Comparison of ENCODE assay signal across 9 cellular contexts in the genomic region with DNA sequence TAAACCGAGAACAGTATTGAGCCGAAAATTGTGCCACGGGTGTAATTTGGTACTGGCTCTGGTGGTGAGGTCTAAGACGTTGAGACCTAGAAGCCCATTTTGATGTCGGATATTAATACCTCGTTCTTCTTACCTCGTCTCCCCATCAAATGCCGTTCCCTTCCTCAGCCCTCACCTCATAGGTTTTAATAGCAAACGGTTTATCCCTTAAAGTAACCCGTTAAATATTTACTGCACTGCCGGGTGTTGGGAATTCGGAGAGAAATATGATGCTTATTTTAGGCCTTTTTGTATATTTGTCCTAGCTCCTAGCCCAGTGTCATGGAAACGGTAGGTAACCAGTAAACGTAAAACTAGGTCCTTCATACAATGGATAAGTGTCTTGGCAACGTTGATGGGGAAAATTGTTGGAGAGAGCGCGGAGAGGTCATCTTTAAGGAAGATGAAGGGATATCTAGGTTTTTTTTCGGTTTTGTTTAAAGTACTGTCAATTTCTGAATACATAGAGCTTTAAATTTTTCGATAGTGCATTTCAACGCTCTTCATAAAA. TPM values are rescaled to one million over a fixed set of nuclear protein-coding genes. Genes with fewer than 3 reads are reported as not detected.
DNase-seq lines count a peak whose midpoint lies in the region; ATAC-seq, FAIRE-seq and TF ChIP-seq lines count a peak whose summit lies in the region.
"Had no signal": no experiment of that assay in that cellular context is flagged by ENCODE, and none has a peak within 500 bp of the region (broad histone marks: within the 10 kb centered on the region; RNA-seq: fewer than 3 reads in every experiment).

No MANE protein-coding gene starts in this region.

- 0 out of 2 replicates have a peak, but pooled peaks cover 2% of the 10 kb centered on the region for H3K4me1 ChIP-seq in IMR-90 (ENCODE audit: control insufficient read depth, insufficient read depth, low read length)
- peaks cover 4% of the 10 kb centered on the region; the same call in 1 of the 2 replicates for H3K4me1 ChIP-seq in GM12878 (ENCODE audit: control insufficient read depth, insufficient read depth, low read length)
- peaks cover 39% of the 10 kb centered on the region for H3K4me1 ChIP-seq in HepG2 (ENCODE audit: insufficient read depth, low read length)

- peak overlapping the region; percentile 89 for H3K23ac ChIP-seq in IMR-90 (ENCODE audit: low read depth, low read length)

- H3K4me3 ChIP-seq in AG04449 (ENCODE audit: low read depth, low read length) = peak overlapping the region; percentile 77
- peak overlapping the region; percentile 89 for H3K4me3 ChIP-seq in IMR-90 (ENCODE audit: insufficient read depth, low read depth, low read length)
- H3K4me3 ChIP-seq in GM12878 = peak overlapping the region; percentile 85
- H3K4me3 ChIP-seq in HepG2 (replicated peaks in 1 of 3; ENCODE audit: insufficient read depth in 1 of 3, low read depth in 2 of 3, low read length in 3 of 3) = peak overlapping the region; percentile 74 to 92 (median 90)

- H3K9me3 ChIP-seq in IMR-90 (ENCODE audit: control insufficient read depth, insufficient read depth, low read length) = no peaks in the 10 kb centered on the region
- no peaks in the 10 kb centered on the region for H3K9me3 ChIP-seq in GM12878 (replicated peaks; ENCODE audit: control insufficient read depth, insufficient read depth, low read length)
- no peaks in the 10 kb centered on the region for H3K9me3 ChIP-seq in HepG2 (ENCODE audit: low read length)
- H3K9me3 ChIP-seq in T-helper 17 cell (ENCODE audit: control insufficient read depth, low read length, poor library complexity, severe bottlenecking) = no peaks in the 10 kb centered on the region

- peak overlapping the region; percentile 100 for H3K4me2 ChIP-seq in IMR-90 (ENCODE audit: low read depth, low read length)
- peak overlapping the region; percentile 83 for H3K4me2 ChIP-seq in GM12878 (ENCODE audit: control insufficient read depth, insufficient read depth)
- H3K4me2 ChIP-seq in HepG2 (ENCODE audit: low read depth, low read length) = peak overlapping the region; percentile 72

- DNase-seq in AG04449 (ENCODE audit: low read depth, low spot score) = no peak
- DNase-seq in IMR-90 = peak; percentile 28
- DNase-seq in GM12878 (ENCODE audit: low read depth, low spot score) = no peak
- no peak for DNase-seq in HepG2 (ENCODE audit: low spot score)
- no peak for DNase-seq in RPMI8226
- no peak for DNase-seq in T-helper 17 cell

- ATAC-seq in IMR-90 (ENCODE audit: low read depth) (no peak; the same call in 1 of the 2 replicates), GM12878 (0 out of 3 replicates have a peak, but pooled peaks have one; percentile 3), HepG2 (no peak), T-helper 17 cell (no peak), GM18511 (IDR thresholded peaks at IDR 0.05; ENCODE audit: unreplicated experiment) (no peak)
- no peak for ATAC-seq in activated T-helper 17 cell treated with anti-CD3 and anti-CD28 coated beads, Interleukin-2, amount 50 U/mL, for 72 hours (replicated peaks)

- peak overlapping the region; percentile 87 for H4K91ac ChIP-seq in IMR-90 (ENCODE audit: insufficient read depth, low read depth, low read length)

- peak overlapping the region; percentile 96 for H3K56ac ChIP-seq in IMR-90 (ENCODE audit: extremely low read depth, insufficient read depth, low read length)

- TF ChIP-seq POLR2A in IMR-90 (IDR thresholded peaks at IDR 0.05; ENCODE audit: low read depth, low read length) (peak; percentile 41; the same call in 1 of the 2 replicates), GM12878 (IDR thresholded peaks at IDR 0.05; ENCODE audit: low read depth, low read length) (no peak), HepG2 (IDR thresholded peaks at IDR 0.05; ENCODE audit: insufficient read depth in 1 of 2, low read depth in 2 of 2, low read length in 2 of 2) (no peak)

- H2BK5ac ChIP-seq in IMR-90 (ENCODE audit: low read depth, low read length, poor library complexity, severe bottlenecking) = peak overlapping the region; percentile 96

- H2BK20ac ChIP-seq in IMR-90 (ENCODE audit: low read depth, low read length) = no peak overlapping the region

- H2BK15ac ChIP-seq in IMR-90 (ENCODE audit: low read depth, low read length) = no peak overlapping the region

- CTCF ChIA-PET in AG04449 (lab: Yijun Ruan, JAX) = interaction anchor here (0.6 to 2.2 kb wide), 5 partner anchors 11 to 735 kb away, joined by 3 to 9 read pairs (median 5); no protein-coding TSS in a partner anchor
- CTCF ChIA-PET in IMR-90 (lab: Yijun Ruan, JAX) = no interaction called here
- CTCF ChIA-PET in GM12878 (lab: Yijun Ruan, JAX) = interaction anchor here (0.7 to 2.3 kb wide), 4 partner anchors 11 to 757 kb away, joined by 3 to 12 read pairs (median 3); no protein-coding TSS in a partner anchor
- CTCF ChIA-PET in HepG2 (lab: Yijun Ruan, JAX; ENCODE audit: low intra/inter-chr PET ratio, low total read pairs) = no interaction called here

- peaks cover 4 to 28% of the 10 kb centered on the region in 2 experiments for H3K79me1 ChIP-seq in IMR-90 (ENCODE audit: low read depth in 1 of 2, low read length in 2 of 2)

- no peak overlapping the region; the same call in 1 of the 2 replicates for H2AK5ac ChIP-seq in IMR-90 (ENCODE audit: low read depth, low read length)

- TF ChIP-seq CTCF in AG04449 (IDR thresholded peaks at IDR 0.05; ENCODE audit: insufficient read depth, low read length, missing control alignments) (no peak), IMR-90 (conservative IDR thresholded peaks at IDR 0.05; ENCODE audit: low read depth, low read length) (no peak), GM12878 (IDR thresholded peaks at IDR 0.05 in 2 of 3, conservative IDR thresholded peaks at IDR 0.05 in 1 of 3; ENCODE audit: control insufficient read depth in 2 of 3, extremely low read depth in 1 of 3, insufficient read depth in 1 of 3, low read depth in 3 of 3, low read length in 3 of 3) (no peak), HepG2 (CRISPR knock-in tag; IDR thresholded peaks at IDR 0.05) (no peak)

- in situ Hi-C loops in IMR-90 (cut with MboI; ENCODE audit: low sequenced_read_pairs) = no loop called here
- in situ Hi-C loops in GM12878 (cut with MboI) = no loop called here
- in situ Hi-C loops in HepG2 (cut with HindIII; ENCODE audit: extremely low pct_ligation_motif_present, low pct_unique_long_range_greater_than_20kb) = no loop called here

- H3K9me1 ChIP-seq in IMR-90 (ENCODE audit: insufficient read depth, low read length) = peaks cover 3% of the 10 kb centered on the region; the same call in 1 of the 2 replicates

- peak overlapping the region; percentile 97 for H2AK9ac ChIP-seq in IMR-90 (replicated peaks; ENCODE audit: low read depth, low read length, poor library complexity)

- H2AFZ ChIP-seq in IMR-90 (replicated peaks; ENCODE audit: low read length, poor library complexity) = peak overlapping the region; percentile 97
- no peak overlapping the region; the same call in 1 of the 2 replicates for H2AFZ ChIP-seq in GM12878 (ENCODE audit: control insufficient read depth, low read depth, low read length)
- H2AFZ ChIP-seq in HepG2 (ENCODE audit: low read length) = no peak overlapping the region

- SMC1A ChIA-PET in GM12878 (lab: Charles Lee; ENCODE audit: uncharacterized antibody, unreplicated experiment) = interaction anchor here (1.0 to 1.6 kb wide), 5 partner anchors 8 to 324 kb away, joined by 3 to 8 read pairs (median 4); no protein-coding TSS in a partner anchor

- peak overlapping the region; percentile 95 to 97 for H4K8ac ChIP-seq in IMR-90 (ENCODE audit: low read depth in 2 of 2, low read length in 2 of 2)

- H2BK120ac ChIP-seq in IMR-90 (ENCODE audit: low read depth, low read length) = no peak overlapping the region

- H3K27me3 Mint-ChIP-seq in activated T-helper 17 cell treated with anti-CD3 and anti-CD28 coated beads, Interleukin-2, amount 50 U/mL, for 72 hours = no peaks in the 10 kb centered on the region
- H3K27me3 Mint-ChIP-seq in T-helper 17 cell = no peaks in the 10 kb centered on the region
- H3K27me3 Mint-ChIP-seq: activated naive CD8-positive, alpha-beta T cell had no signal

- BruUV-seq in IMR-90 (replicated peaks; lab: Mats Ljungman, UMichigan) (TSS peak; percentile 58), GM12878 (replicated peaks; lab: Mats Ljungman, UMichigan) (TSS peak; percentile 90), HepG2 (replicated peaks; lab: Mats Ljungman, UMichigan) (TSS peak; percentile 82)

- RAD21 ChIA-PET in GM12878 (lab: Charles Lee; ENCODE audit: unreplicated experiment) = interaction anchor here (1.5 kb wide), 1 partner anchor 10 kb away, joined by 4 read pairs; no protein-coding TSS in a partner anchor

- peak overlapping the region; percentile 92 for H4K5ac ChIP-seq in IMR-90 (ENCODE audit: low read depth, low read length)

- intact Hi-C loops in IMR-90 (cut with micrococcal nuclease) = loop anchor here (10.0 kb wide), 1 partner anchor 1085 kb away; no protein-coding TSS in a partner anchor
- intact Hi-C loops in GM12878 (cut with micrococcal nuclease; ENCODE audit: unreplicated experiment) = no loop called here
- intact Hi-C loops in HepG2 (cut with micrococcal nuclease; ENCODE audit: unreplicated experiment) = no loop called here

- dilution Hi-C loops in IMR-90 (cut with HindIII; ENCODE audit: low sequenced_read_pairs, unreplicated experiment) = no loop called here

- TF ChIP-seq RAD21 in IMR-90 (IDR thresholded peaks at IDR 0.05; ENCODE audit: low read length) = no peak
- no peak for TF ChIP-seq RAD21 in GM12878 (IDR thresholded peaks at IDR 0.05; ENCODE audit: insufficient read depth, low read depth, low read length)
- TF ChIP-seq RAD21 in HepG2 (CRISPR knock-in tag; IDR thresholded peaks at IDR 0.05) = no peak

- no peaks in the 10 kb centered on the region for H3K9me3 Mint-ChIP-seq in activated T-helper 17 cell treated with anti-CD3 and anti-CD28 coated beads, Interleukin-2, amount 50 U/mL, for 72 hours

- peak overlapping the region; percentile 99 for H3K9ac ChIP-seq in IMR-90 (ENCODE audit: low read depth, low read length)
- H3K9ac ChIP-seq in GM12878 (ENCODE audit: control insufficient read depth, insufficient read depth, low read length) = peak overlapping the region; percentile 90
- peak overlapping the region; percentile 99 for H3K9ac ChIP-seq in HepG2 (ENCODE audit: insufficient read depth, low read depth, low read length)

- peaks cover 16% of the 10 kb centered on the region for H3K4me1 Mint-ChIP-seq in activated T-helper 17 cell treated with anti-CD3 and anti-CD28 coated beads, Interleukin-2, amount 50 U/mL, for 72 hours
- peaks cover 16% of the 10 kb centered on the region for H3K4me1 Mint-ChIP-seq in T-helper 17 cell

- H3K4me3 Mint-ChIP-seq in activated T-helper 17 cell treated with anti-CD3 and anti-CD28 coated beads, Interleukin-2, amount 50 U/mL, for 72 hours = no peak overlapping the region
- no peak overlapping the region for H3K4me3 Mint-ChIP-seq in T-helper 17 cell
- H3K4me3 Mint-ChIP-seq: activated naive CD8-positive, alpha-beta T cell had no signal

- peaks cover 24% of the 10 kb centered on the region; the same call in 1 of the 2 replicates for H4K20me1 ChIP-seq in IMR-90 (ENCODE audit: insufficient read depth, low read length)
- H4K20me1 ChIP-seq in GM12878 (ENCODE audit: control insufficient read depth, insufficient read depth) = no peaks in the 10 kb centered on the region; the same call in 1 of the 2 replicates
- H4K20me1 ChIP-seq in HepG2 (ENCODE audit: insufficient read depth, low read length) = peaks cover 37% of the 10 kb centered on the region

- H3K14ac ChIP-seq in IMR-90 (replicated peaks; ENCODE audit: low read depth, low read length) = peak overlapping the region; percentile 99

- no peaks in the 10 kb centered on the region for H3K27me3 ChIP-seq in IMR-90 (ENCODE audit: control insufficient read depth, insufficient read depth, low read length)
- no peaks in the 10 kb centered on the region for H3K27me3 ChIP-seq in GM12878 (replicated peaks in 1 of 2; ENCODE audit: control insufficient read depth in 2 of 2, insufficient read depth in 2 of 2, low read length in 1 of 2)
- H3K27me3 ChIP-seq in HepG2 (ENCODE audit: control insufficient read depth in 1 of 2, insufficient read depth in 2 of 2, low read length in 2 of 2) = no peaks in the 10 kb centered on the region; a peak in 1 of 5 replicates

- POLR2A ChIA-PET in AG04449 (lab: Yijun Ruan, JAX) = no interaction called here
- POLR2A ChIA-PET in IMR-90 (lab: Charles Lee; ENCODE audit: unreplicated experiment) = no interaction called here
- POLR2A ChIA-PET in GM12878 (lab: Charles Lee) = interaction anchor here (3.2 kb wide), 1 partner anchor 11 kb away, joined by 17 read pairs; no protein-coding TSS in a partner anchor
- POLR2A ChIA-PET in HepG2 (lab: Yijun Ruan, JAX) = interaction anchor here (1.1 to 3.1 kb wide), 3 partner anchors 10 to 1089 kb away, joined by 3 to 12 read pairs (median 4); no protein-coding TSS in a partner anchor

- FAIRE-seq in GM12878 (lab: Jason Lieb, UNC) (no peak), HepG2 (lab: Jason Lieb, UNC) (no peak)

- peaks cover 60% of the 10 kb centered on the region for H3K79me2 ChIP-seq in GM12878 (ENCODE audit: control insufficient read depth, insufficient read depth, low read length)
- H3K79me2 ChIP-seq in HepG2 (ENCODE audit: insufficient read depth, low read length) = peaks cover 63% of the 10 kb centered on the region

- no peak overlapping the region for H3K27ac Mint-ChIP-seq in activated T-helper 17 cell treated with anti-CD3 and anti-CD28 coated beads, Interleukin-2, amount 50 U/mL, for 72 hours
- H3K27ac Mint-ChIP-seq in T-helper 17 cell = no peak overlapping the region
- H3K27ac Mint-ChIP-seq: activated naive CD8-positive, alpha-beta T cell had no signal

- H3K27ac ChIP-seq in IMR-90 (ENCODE audit: insufficient read depth, low read length) (peak overlapping the region; percentile 98), GM12878 (ENCODE audit: control insufficient read depth, insufficient read depth) (peak overlapping the region; percentile 94), HepG2 (ENCODE audit: extremely low read length, insufficient read depth, low read length) (peak overlapping the region; percentile 95)

- H3K36me3 ChIP-seq in IMR-90 (ENCODE audit: control insufficient read depth, insufficient read depth, low read length) (peaks cover 7% of the 10 kb centered on the region), GM12878 (ENCODE audit: control insufficient read depth in 2 of 2, insufficient read depth in 2 of 2, low read length in 1 of 2) (peaks cover 0 to 19% of the 10 kb centered on the region in 2 experiments; a peak in 3 of 4 replicates), HepG2 (replicated peaks in 1 of 2; ENCODE audit: control insufficient read depth in 1 of 2, insufficient read depth in 2 of 2, low read length in 2 of 2) (peaks cover 0 to 4% of the 10 kb centered on the region in 2 experiments; a peak in 4 of 5 replicates)

- H3K4ac ChIP-seq in IMR-90 (ENCODE audit: low read depth, low read length) = peak overlapping the region; percentile 96

- WGBS in IMR-90 (ENCODE audit: extremely low coverage in 2 of 2, insufficient read length in 1 of 2), 2 experiments = 0% methylated on average over 1 of the region's 20 CpGs; no CpG with 5 or more reads in 1 of the 2 experiments
- WGBS in GM12878 (ENCODE audit: insufficient coverage, insufficient replicate concordance, low lambda C conversion rate, missing lambda C conversion rate) = 17% methylated on average over 20 of the region's 20 CpGs
- 3% methylated on average over 20 of the region's 20 CpGs for WGBS in HepG2 (ENCODE audit: low lambda C conversion rate)

- peaks cover 35% of the 10 kb centered on the region for H3K36me3 Mint-ChIP-seq in activated T-helper 17 cell treated with anti-CD3 and anti-CD28 coated beads, Interleukin-2, amount 50 U/mL, for 72 hours (ENCODE audit: low read depth)
- H3K36me3 Mint-ChIP-seq in T-helper 17 cell (ENCODE audit: low read depth) = no peaks in the 10 kb centered on the region

- H3K18ac ChIP-seq in IMR-90 (ENCODE audit: low read depth, low read length) = peak overlapping the region; percentile 91; the same call in 1 of the 2 replicates

- no peak for TF ChIP-seq EP300 in GM12878 (IDR thresholded peaks at IDR 0.05; ENCODE audit: borderline replicate concordance in 1 of 2, control insufficient read depth in 1 of 2, low read depth in 2 of 2, low read length in 2 of 2)
- TF ChIP-seq EP300 in HepG2 (IDR thresholded peaks at IDR 0.05; ENCODE audit: low read depth in 2 of 2, low read length in 2 of 2) = no peak
- no peak for TF ChIP-seq EP300 in HepG2 (CRISPR knock-in tag; IDR thresholded peaks at IDR 0.05; ENCODE audit: borderline replicate concordance)

RNA-seq across cellular contexts. Expression of gene C11orf58, which starts 1.0 kb away (rescaled TPM):
- total RNA-seq in IMR-90 (2012; rRNA removed) (53.8 and 238 TPM in 2 replicates), GM12878 (2014; rRNA removed) (107 and 144 TPM in 2 replicates), GM12878 (2014; rRNA removed; fragmentation: Illumina TruSeq; extraction: Trizol) (209 and 214 TPM in 2 replicates), GM12878 (2021) (95.0 and 98.2 TPM in 2 replicates), HepG2 (2016; rRNA removed; fragmentation: Illumina TruSeq; extraction: Trizol) (167 and 271 TPM in 2 replicates), T-helper 17 cell (100 to 1,000 TPM; 125 to 138 TPM)
- polyA plus RNA-seq in IMR-90 (2012; rRNA removed) (67.8 and 77.2 TPM in 2 replicates), GM12878 (2011; rRNA removed) (184 and 255 TPM in 2 replicates), GM12878 (2014; fragmentation: Illumina TruSeq; extraction: Trizol) (156 and 209 TPM in 2 replicates), GM12878 (2014; fragmentation: Nextera tagmentation; extraction: Ambion mirVana) (100 to 1,000 TPM; 373 to 379 TPM), GM12878 (2014; rRNA removed) (144 and 167 TPM in 2 replicates), GM12878 (2016; fragmentation: Nextera tagmentation; extraction: Ambion mirVana) (100 to 1,000 TPM; 238 to 245 TPM), HepG2 (2011; rRNA removed) (65.8 and 83.8 TPM in 2 replicates)
- polyA plus RNA-seq in IMR-90 (2012; cell fraction: cytosol; rRNA removed) = 27.7 and 30.2 TPM in 2 replicates
- polyA plus RNA-seq in IMR-90 (2012; cell fraction: nucleus; rRNA removed; ENCODE audit: low replicate concordance) = 10.2 and 52.0 TPM in 2 replicates
- total RNA-seq in GM12878 (2013; cell fraction: nucleolus; rRNA removed) = 240 TPM in 2 replicates
- 58.0 TPM for polyA plus RNA-seq in GM12878 (2011; ENCODE audit: low read depth)
- polyA plus RNA-seq in GM12878 (2011; cell fraction: cytosol; rRNA removed) = 48.1 and 85.2 TPM in 2 replicates
- 83.1 and 127 TPM in 2 replicates for polyA plus RNA-seq in GM12878 (2011; cell fraction: nucleus; rRNA removed)
- 122 and 153 TPM in 2 replicates for polyA plus RNA-seq in GM12878 (2012)
- 56.5 and 64.2 TPM in 2 replicates for polyA minus RNA-seq in GM12878 (2011; rRNA and poly(A)+ RNA removed)
- polyA minus RNA-seq in GM12878 (2011; cell fraction: cytosol; rRNA and poly(A)+ RNA removed) = 57.0 and 66.3 TPM in 2 replicates
- 32.2 and 50.2 TPM in 2 replicates for polyA minus RNA-seq in GM12878 (2011; cell fraction: nucleus; rRNA and poly(A)+ RNA removed)
- 28.7 and 31.1 TPM in 2 replicates for total RNA-seq in HepG2 (2016; cell fraction: cytosol; rRNA removed; fragmentation: Illumina TruSeq; extraction: Trizol; ENCODE audit: low read depth)
- total RNA-seq in HepG2 (2016; cell fraction: insoluble cytoplasmic fraction; rRNA removed; fragmentation: Illumina TruSeq; extraction: Trizol) = 172 and 267 TPM in 2 replicates
- 54.6 and 66.3 TPM in 2 replicates for total RNA-seq in HepG2 (2016; cell fraction: membrane; rRNA removed; fragmentation: Illumina TruSeq; extraction: Trizol)
- total RNA-seq in HepG2 (2016; cell fraction: nucleus; rRNA removed; fragmentation: Illumina TruSeq; extraction: Trizol) = 102 and 105 TPM in 2 replicates
- polyA plus RNA-seq in HepG2 (2011; cell fraction: cytosol; rRNA removed) = 48.8 and 63.9 TPM in 2 replicates
- 32.9 and 41.1 TPM in 2 replicates for polyA plus RNA-seq in HepG2 (2011; cell fraction: nucleus; rRNA removed)
- polyA plus RNA-seq in HepG2 (2012) = 122 and 187 TPM in 2 replicates
- 28.9 and 36.4 TPM in 2 replicates for polyA plus RNA-seq in HepG2 (2016; cell fraction: cytosol; fragmentation: Illumina TruSeq; extraction: Trizol; ENCODE audit: low read depth)
- 352 and 397 TPM in 2 replicates for polyA plus RNA-seq in HepG2 (2016; cell fraction: insoluble cytoplasmic fraction; fragmentation: Illumina TruSeq; extraction: Trizol; ENCODE audit: low read depth)
- polyA plus RNA-seq in HepG2 (2016; cell fraction: membrane; fragmentation: Illumina TruSeq; extraction: Trizol; ENCODE audit: low read depth) = 50.7 and 60.3 TPM in 2 replicates
- 149 and 156 TPM in 2 replicates for polyA plus RNA-seq in HepG2 (2016; cell fraction: nucleus; fragmentation: Illumina TruSeq; extraction: Trizol; ENCODE audit: insufficient read depth, low read depth)
- polyA minus RNA-seq in HepG2 (2011; rRNA and poly(A)+ RNA removed; ENCODE audit: low replicate concordance) = 55.1 and 86.4 TPM in 2 replicates
- 84.8 and 85.0 TPM in 2 replicates for polyA minus RNA-seq in HepG2 (2011; cell fraction: cytosol; rRNA and poly(A)+ RNA removed)
- polyA minus RNA-seq in HepG2 (2011; cell fraction: nucleus; rRNA and poly(A)+ RNA removed) = 86.7 and 87.2 TPM in 2 replicates
- 100 to 1,000 TPM; 122 to 126 TPM for total RNA-seq in activated T-helper 17 cell treated with anti-CD3 and anti-CD28 coated beads, Interleukin-2, amount 50 U/mL, for 72 hours

Comparison
In these comparisons a context has a peak if more than half of its experiments do, and no peak if none do; other contexts are left out.
1. CTCF ChIA-PET loops: an anchor here in AG04449 (0.6 to 2.2 kb wide) and GM12878 (0.7 to 2.3 kb wide); none called in IMR-90 and HepG2.
2. POLR2A ChIA-PET loops: an anchor here in GM12878 (3.2 kb wide) and HepG2 (1.1 to 3.1 kb wide); none called in AG04449 and IMR-90.